ENCODE assay signal across 18 cellular contexts in genomic region chr11:1412377-1413095, GRCh38. TPM values are rescaled to one million over a fixed set of nuclear protein-coding genes. Genes with fewer than 3 reads are reported as not detected.
DNase-seq lines count a peak whose midpoint lies in the region; ATAC-seq, FAIRE-seq and TF ChIP-seq lines count a peak whose summit lies in the region.
"Had no signal": no experiment of that assay in that cellular context is flagged by ENCODE, and none has a peak within 500 bp of the region (broad histone marks: within the 10 kb centered on the region; RNA-seq: fewer than 3 reads in every experiment).

No MANE protein-coding gene starts in this region.

- no peak overlapping the region for H3K27ac ChIP-seq in GM23338 (ENCODE audit: low read depth)
- H3K27ac ChIP-seq in K562 (ENCODE audit: extremely low read depth, low read depth, low read length), result no peak overlapping the region
- H3K27ac ChIP-seq in pancreas, result no peak overlapping the region
- no peak overlapping the region for H3K27ac ChIP-seq in left lung
- no peak overlapping the region for H3K27ac ChIP-seq in heart left ventricle
- H3K27ac ChIP-seq: GM23248 had no signal

- peak; percentile 28; the same call in 2 of the 3 replicates for ATAC-seq in GM23338
- ATAC-seq in K562, result peak; percentile 82
- peak in 1 of 4 donors; percentile 11 for ATAC-seq in pancreas
- no peak for ATAC-seq in left lung
- ATAC-seq in heart left ventricle, result no peak
- ATAC-seq: CD8-positive, alpha-beta T cell; HCT116 had no signal

- H3K4me1 Mint-ChIP-seq in GM23338, result no peaks in the 10 kb centered on the region
- H3K4me1 Mint-ChIP-seq in glutamatergic neuron (ENCODE audit: low read depth, unreplicated experiment), result peaks cover 28% of the 10 kb centered on the region
- H3K4me1 Mint-ChIP-seq: H9 had no signal

- DNase-seq in GM23338 (ENCODE audit: low spot score), result no peak
- peak in 2 of 4 experiments; percentile 33 to 46 for DNase-seq in K562 (ENCODE audit: extremely low read depth in 1 of 4, low spot score in 3 of 4)
- no peak for DNase-seq in glutamatergic neuron
- DNase-seq in pancreas, result peak in 4 of 6 donors; percentile 48 to 78 (median 72)
- no peak for DNase-seq in NCI-H345 (lab: John Stamatoyannopoulos, UW)
- DNase-seq in left lung, result no peak
- no peak for DNase-seq in heart left ventricle
- DNase-seq: C1 segment of cervical spinal cord; Caco-2; CD8-positive, alpha-beta T cell; DMS153; DND-41; GM23248; H9 had no signal

- H3K4me1 ChIP-seq in GM23338 (ENCODE audit: insufficient read depth), result no peaks in the 10 kb centered on the region
- peaks cover 0 to 19% of the 10 kb centered on the region in 2 experiments; a peak in 2 of 5 replicates for H3K4me1 ChIP-seq in K562 (replicated peaks in 1 of 2; ENCODE audit: control insufficient read depth in 2 of 2, insufficient read depth in 2 of 2, low read length in 2 of 2)
- H3K4me1 ChIP-seq in pancreas, result peaks cover 8 to 16% (median 10%) of the 10 kb centered on the region in 3 donors
- H3K4me1 ChIP-seq in left lung, result no peaks in the 10 kb centered on the region
- no peaks in the 10 kb centered on the region for H3K4me1 ChIP-seq in heart left ventricle
- H3K4me1 ChIP-seq: Caco-2 had no signal

- H3K4me3 Mint-ChIP-seq in GM23338 (no peak overlapping the region), glutamatergic neuron (ENCODE audit: unreplicated experiment) (peak overlapping the region; percentile 65)
- H3K4me3 Mint-ChIP-seq: CD8-positive, alpha-beta T cell; H9 had no signal

- TF ChIP-seq CTCF in GM23338 (conservative IDR thresholded peaks at IDR 0.05; ENCODE audit: low read depth in 2 of 2) (no peak), K562 (IDR thresholded peaks at IDR 0.05 in 2 of 3, conservative IDR thresholded peaks at IDR 0.05 in 1 of 3; ENCODE audit: insufficient read depth in 2 of 3, low read depth in 1 of 3, low read length in 3 of 3) (no peak), glutamatergic neuron (IDR thresholded peaks at IDR 0.05; ENCODE audit: partially characterized antibody, unreplicated experiment) (no peak), pancreas (IDR thresholded peaks at IDR 0.05) (no peak), left lung (IDR thresholded peaks at IDR 0.05) (no peak), heart left ventricle (IDR thresholded peaks at IDR 0.05) (no peak)

- WGBS in K562 (ENCODE audit: insufficient coverage, low coverage, missing lambda C conversion rate), result 23% methylated on average over 16 of the region's 36 CpGs
- WGBS in pancreas, 2 donors, result 46 to 57% methylated on average over 26 of the region's 36 CpGs
- 85 to 95% (median 90%) methylated on average over 22 to 36 of the region's 36 CpGs for WGBS in heart left ventricle, 4 donors

- in situ Hi-C loops in K562 (cut with MboI), result no loop called here

- H3K27me3 ChIP-seq in GM23338 (ENCODE audit: insufficient read depth) (no peaks in the 10 kb centered on the region), K562 (ENCODE audit: control insufficient read depth in 2 of 2, insufficient read depth in 2 of 2, low read length in 2 of 2) (no peaks in the 10 kb centered on the region; a peak in 1 of 5 replicates), pancreas (no peaks in the 10 kb centered on the region), left lung (peaks cover 0 to 31% of the 10 kb centered on the region in 2 donors), heart left ventricle (peaks cover 0 to 5% (median 0%) of the 10 kb centered on the region in 9 donors)

- CTCF ChIA-PET in K562 (lab: Yijun Ruan, JAX; ENCODE audit: low intra/inter-chr PET ratio), result no interaction called here

- H3K4me3 ChIP-seq in GM23338, result no peak overlapping the region
- no peak overlapping the region for H3K4me3 ChIP-seq in K562
- no peak overlapping the region for H3K4me3 ChIP-seq in pancreas
- no peak overlapping the region for H3K4me3 ChIP-seq in left lung
- H3K4me3 ChIP-seq in heart left ventricle, result no peak overlapping the region
- H3K4me3 ChIP-seq: GM23248 had no signal

- no peaks in the 10 kb centered on the region; the same call in none of the 2 replicates for H4K20me1 ChIP-seq in GM23338 (replicated peaks; ENCODE audit: insufficient read depth)
- no peaks in the 10 kb centered on the region for H4K20me1 ChIP-seq in K562 (replicated peaks; ENCODE audit: control insufficient read depth, insufficient read depth, low read length)

- TF ChIP-seq POLR2A in K562 (conservative IDR thresholded peaks at IDR 0.05) (no peak), heart left ventricle (IDR thresholded peaks at IDR 0.05) (no peak)

- peaks cover 40% of the 10 kb centered on the region for H3K79me2 ChIP-seq in GM23338 (replicated peaks; ENCODE audit: insufficient read depth)
- H3K79me2 ChIP-seq in K562 (ENCODE audit: control insufficient read depth, insufficient read depth, low read length), result no peaks in the 10 kb centered on the region

- H3K36me3 ChIP-seq in GM23338 (ENCODE audit: insufficient read depth) (no peaks in the 10 kb centered on the region), K562 (ENCODE audit: control insufficient read depth, insufficient read depth, low read length) (no peaks in the 10 kb centered on the region), pancreas (no peaks in the 10 kb centered on the region), left lung (no peaks in the 10 kb centered on the region), heart left ventricle (no peaks in the 10 kb centered on the region)

- H3K9ac ChIP-seq in K562 (ENCODE audit: insufficient read depth in 1 of 2, low read depth in 2 of 2, low read length in 2 of 2), result no peak overlapping the region
- H3K9ac ChIP-seq: GM23248 had no signal

- H3K27me3 Mint-ChIP-seq in GM23338 (ENCODE audit: insufficient read depth, low read depth, poor library complexity) (peaks cover 17% of the 10 kb centered on the region), glutamatergic neuron (ENCODE audit: unreplicated experiment) (peaks cover 29% of the 10 kb centered on the region)

- intact Hi-C loops in K562 (cut with micrococcal nuclease) (no loop called here), pancreas (cut with DNase I) (no loop called here), left lung (cut with DNase I) (no loop called here), heart left ventricle (cut with DNase I) (no loop called here)

- H2AFZ ChIP-seq in GM23338 (no peak overlapping the region), K562 (ENCODE audit: low read depth, low read length) (no peak overlapping the region)
- H2AFZ ChIP-seq: GM23248 had no signal

- BruUV-seq in K562 (replicated peaks; lab: Mats Ljungman, UMichigan), result no TSS peak

- no peaks in the 10 kb centered on the region for H3K9me1 ChIP-seq in K562 (ENCODE audit: control insufficient read depth, insufficient read depth, low read length)

- H3K9me2 ChIP-seq in GM23338 (ENCODE audit: insufficient read depth), result no peaks in the 10 kb centered on the region

- no peaks in the 10 kb centered on the region for H3F3A ChIP-seq in GM23338 (replicated peaks; ENCODE audit: low read depth)

- peaks cover 6% of the 10 kb centered on the region for H3K9me3 ChIP-seq in K562 (replicated peaks; ENCODE audit: control insufficient read depth, insufficient read depth, low read depth, low read length)
- no peaks in the 10 kb centered on the region for H3K9me3 ChIP-seq in pancreas
- H3K9me3 ChIP-seq in left lung, result peaks cover 0 to 24% of the 10 kb centered on the region in 2 donors
- peaks cover 0 to 19% (median 9%) of the 10 kb centered on the region in 12 donors for H3K9me3 ChIP-seq in heart left ventricle

- H3K36me3 Mint-ChIP-seq in GM23338 (ENCODE audit: low read depth), result peaks cover 40% of the 10 kb centered on the region
- peaks cover 10% of the 10 kb centered on the region for H3K36me3 Mint-ChIP-seq in glutamatergic neuron (ENCODE audit: unreplicated experiment)
- H3K36me3 Mint-ChIP-seq: CD8-positive, alpha-beta T cell had no signal

- H3K27ac Mint-ChIP-seq in GM23338, result no peak overlapping the region
- peak overlapping the region; percentile 80 for H3K27ac Mint-ChIP-seq in glutamatergic neuron (ENCODE audit: unreplicated experiment)
- H3K27ac Mint-ChIP-seq: CD8-positive, alpha-beta T cell; H9 had no signal

- FAIRE-seq in K562 (lab: Jason Lieb, UNC), result no peak
- FAIRE-seq in pancreas (lab: Jason Lieb, UNC), result no peak
- FAIRE-seq: G401.6, GM12892, GM19239 had no signal

- H3K4me2 ChIP-seq in GM23338, result no peak overlapping the region
- H3K4me2 ChIP-seq in K562 (ENCODE audit: insufficient read depth, low read length), result no peak overlapping the region

- H3K9me3 Mint-ChIP-seq in GM23338 (peaks cover 38% of the 10 kb centered on the region), glutamatergic neuron (ENCODE audit: unreplicated experiment) (peaks cover 30% of the 10 kb centered on the region)
- H3K9me3 Mint-ChIP-seq: CD8-positive, alpha-beta T cell had no signal

- POLR2A ChIA-PET in K562 (lab: Yijun Ruan, JAX), result interaction anchor here (0.6 to 0.7 kb wide), 2 partner anchors 54 to 223 kb away, joined by 3 to 4 read pairs; no protein-coding TSS in a partner anchor

- no peak for TF ChIP-seq RAD21 in K562 (CRISPR knock-in tag; conservative IDR thresholded peaks at IDR 0.05 in 1 of 2, IDR thresholded peaks at IDR 0.05 in 1 of 2)

- no peak for TF ChIP-seq EP300 in K562 (IDR thresholded peaks at IDR 0.05; ENCODE audit: low read length)

RNA-seq across cellular contexts. Expression of gene BRSK2, which starts 22.8 kb away (rescaled TPM):
- total RNA-seq in GM23338 (2014; rRNA removed; shearing (Covaris generic)), result 15.0 and 20.3 TPM in 2 replicates
- polyA plus RNA-seq in GM23338 (2016; fragmentation: Nextera tagmentation; extraction: Ambion mirVana) (7.2 and 10.1 TPM in 2 replicates), K562 (2011; rRNA removed) (0.14 and 0.24 TPM in 2 replicates), K562 (2014; fragmentation: Illumina TruSeq; extraction: Trizol) (0.06 and 0.44 TPM in 2 replicates), K562 (2014; fragmentation: Nextera tagmentation; extraction: Ambion mirVana) (not detected), K562 (2014; rRNA removed) (0.46 and 0.52 TPM in 2 replicates), pancreas (100 to 1,000 TPM in 1 of 2 donors, 10 to 100 TPM in 1; 77.0 to 215 TPM), heart left ventricle (1 to 10 TPM in 1 of 2 donors, under 1 TPM in 1; 0.26 to 1.3 TPM)
- 0.84 and 4.1 TPM in 2 replicates for total RNA-seq in K562 (2011; cell fraction: chromatin; rRNA removed; ENCODE audit: low replicate concordance)
- 1.8 and 2.1 TPM in 2 replicates for total RNA-seq in K562 (2011; cell fraction: nucleolus; rRNA removed)
- total RNA-seq in K562 (2011; cell fraction: nucleoplasm; rRNA removed), result 0.84 and 1.2 TPM in 2 replicates
- total RNA-seq in K562 (2014; rRNA removed) (not detected in 2 replicates), K562 (2014; rRNA removed; fragmentation: Illumina TruSeq; extraction: Trizol) (not detected in 2 replicates), K562 (2015; rRNA removed; fragmentation: Illumina TruSeq; extraction: Trizol) (0.19 TPM in 1 of 2 replicates, not detected in the other), K562 (2021) (0.22 TPM in 2 replicates), glutamatergic neuron (ENCODE audit: unreplicated experiment) (207 TPM), pancreas (10 to 100 TPM; 44.2 to 77.6 (median 62.0) TPM), left lung (under 1 TPM; 0.13 to 0.32 TPM), heart left ventricle (under 1 TPM in 8 of 9 donors, not detected in 1; 0.16 to 0.85 (median 0.61) TPM)
- 0.34 and 0.55 TPM in 2 replicates for polyA plus RNA-seq in K562 (2011; cell fraction: cytosol; rRNA removed)
- polyA plus RNA-seq in K562 (2011; cell fraction: nucleus; rRNA removed), result 0.65 and 2.2 TPM in 2 replicates
- 0.18 and 0.24 TPM in 2 replicates for polyA plus RNA-seq in K562 (2012)
- polyA minus RNA-seq in K562 (2011; rRNA and poly(A)+ RNA removed), result 0.39 TPM in 1 of 2 replicates, not detected in the other
- not detected in 2 replicates for polyA minus RNA-seq in K562 (2011; cell fraction: cytosol; rRNA and poly(A)+ RNA removed)
- 0.56 and 1.2 TPM in 2 replicates for polyA minus RNA-seq in K562 (2011; cell fraction: nucleus; rRNA and poly(A)+ RNA removed)
- polyA plus RNA-seq: GM23248 had no signal

Comparison
In these comparisons a context has a peak if more than half of its experiments do, and no peak if none do; other contexts are left out.
1. ATAC-seq: peak in GM23338 (single experiment) and K562 (single experiment); none in left lung (single experiment) and heart left ventricle (0 of 4).
2. DNase-seq: peak in pancreas (4 of 6); none in GM23338 (single experiment), glutamatergic neuron (single experiment), NCI-H345 (single experiment), left lung (0 of 2) and heart left ventricle (0 of 5).